ENCODE assay signal across 26 cellular contexts in the genomic region with DNA sequence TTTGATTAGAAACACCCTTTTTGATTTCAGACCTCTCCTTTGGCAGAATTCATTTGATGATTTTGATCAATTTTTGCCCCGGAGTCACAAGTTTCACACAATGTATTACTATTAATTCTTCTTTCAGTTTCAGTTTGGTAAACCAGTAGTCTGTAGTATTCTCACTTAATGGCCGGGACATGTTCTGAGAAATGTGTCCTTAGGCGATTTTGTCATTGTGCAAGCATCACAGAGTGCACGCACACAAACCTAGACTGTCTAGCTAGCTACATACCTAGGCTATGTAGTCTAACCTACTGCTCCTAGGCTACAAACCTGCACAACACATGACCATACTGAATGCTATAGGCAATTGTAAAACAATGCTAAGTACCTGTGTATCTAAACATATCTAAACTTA.
"Had no signal": no experiment of that assay in that cellular context is flagged by ENCODE, and none has a peak within 500 bp of the region (broad histone marks: within the 10 kb centered on the region; RNA-seq: fewer than 3 reads in every experiment).

No MANE protein-coding gene starts in this region.

- H3K9me3 ChIP-seq: ascending aorta, transverse colon, vagina had no signal

- H3K27me3 ChIP-seq: ascending aorta, heart left ventricle, spleen, transverse colon, vagina had no signal

- H3K4me1 ChIP-seq: ascending aorta, heart left ventricle, spleen, transverse colon, vagina had no signal

- H3K4me1 Mint-ChIP-seq: activated naive CD4-positive, alpha-beta T cell treated with anti-CD3 and anti-CD28 coated beads, Interleukin-2, amount 10 ng/mL, durations not matched to agents 7 days and 5 days; activated naive CD8-positive, alpha-beta T cell treated with anti-CD3 and anti-CD28 coated beads, Interleukin-2, amount 10 ng/mL, durations not matched to agents 7 days and 5 days; brain; immature natural killer cell; naive thymus-derived CD8-positive, alpha-beta T cell; neural crest cell had no signal

- H3K4me3 ChIP-seq: ascending aorta, coronary artery, dorsolateral prefrontal cortex, heart left ventricle, spleen, transverse colon, vagina had no signal

- H3K36me3 Mint-ChIP-seq: activated naive CD4-positive, alpha-beta T cell treated with anti-CD3 and anti-CD28 coated beads, Interleukin-2, amount 10 ng/mL, durations not matched to agents 7 days and 5 days; activated naive CD8-positive, alpha-beta T cell treated with anti-CD3 and anti-CD28 coated beads, Interleukin-2, amount 10 ng/mL, durations not matched to agents 7 days and 5 days; brain; immature natural killer cell; naive thymus-derived CD8-positive, alpha-beta T cell had no signal

- H3K9me3 Mint-ChIP-seq: neural crest cell had no signal

- H3K27me3 Mint-ChIP-seq: activated naive CD4-positive, alpha-beta T cell treated with anti-CD3 and anti-CD28 coated beads, Interleukin-2, amount 10 ng/mL, durations not matched to agents 7 days and 5 days; activated naive CD8-positive, alpha-beta T cell treated with anti-CD3 and anti-CD28 coated beads, Interleukin-2, amount 10 ng/mL, durations not matched to agents 7 days and 5 days had no signal

- H3K27ac ChIP-seq: ascending aorta, coronary artery, dorsolateral prefrontal cortex, heart left ventricle, spleen, transverse colon, vagina, VCaP had no signal

- ATAC-seq: heart left ventricle; naive thymus-derived CD8-positive, alpha-beta T cell; right cardiac atrium had no signal

- H3K4me3 Mint-ChIP-seq: activated naive CD4-positive, alpha-beta T cell treated with anti-CD3 and anti-CD28 coated beads, Interleukin-2, amount 10 ng/mL, durations not matched to agents 7 days and 5 days; activated naive CD8-positive, alpha-beta T cell treated with anti-CD3 and anti-CD28 coated beads, Interleukin-2, amount 10 ng/mL, durations not matched to agents 7 days and 5 days; brain; immature natural killer cell; naive thymus-derived CD8-positive, alpha-beta T cell; neural crest cell; T-helper 2 cell treated with Interferon-gamma antibody and Interleukin-4, amounts not matched to agents 5 μg/mL and 100 μg/mL, for 36 hours had no signal

- H3K27ac Mint-ChIP-seq: activated naive CD4-positive, alpha-beta T cell treated with anti-CD3 and anti-CD28 coated beads, Interleukin-2, amount 10 ng/mL, durations not matched to agents 7 days and 5 days; activated naive CD8-positive, alpha-beta T cell treated with anti-CD3 and anti-CD28 coated beads, Interleukin-2, amount 10 ng/mL, durations not matched to agents 7 days and 5 days; brain; immature natural killer cell; naive thymus-derived CD8-positive, alpha-beta T cell; T-helper 2 cell treated with Interferon-gamma antibody and Interleukin-4, amounts not matched to agents 5 μg/mL and 100 μg/mL, for 36 hours had no signal

- DNase-seq: activated CD4-positive, alpha-beta T cell treated with anti-CD3 and anti-CD28 coated beads for 4 hours; activated CD4-positive, alpha-beta T cell treated with anti-CD3 and anti-CD28 coated beads, Interleukin-2, amount 50 U/mL, for 4 hours; activated gamma-delta T cell; activated naive CD4-positive, alpha-beta T cell treated with anti-CD3 and anti-CD28 coated beads, Interleukin-2, amount 10 ng/mL, durations not matched to agents 7 days and 5 days; activated naive CD8-positive, alpha-beta T cell treated with anti-CD3 and anti-CD28 coated beads, Interleukin-2, amount 10 ng/mL, durations not matched to agents 7 days and 5 days; activated T-cell treated with anti-CD3 and anti-CD28 coated beads for 4 hours; dorsolateral prefrontal cortex; effector memory CD4-positive, alpha-beta T cell; erythroblast; heart left ventricle; hypothalamus; immature natural killer cell; mesenchymal stem cell; naive thymus-derived CD8-positive, alpha-beta T cell; occipital lobe; right cardiac atrium; spleen; stimulated activated naive CD4-positive, alpha-beta T cell; transverse colon had no signal

- H3K36me3 ChIP-seq: ascending aorta, heart left ventricle, spleen, transverse colon, vagina had no signal
